Comparison of ENCODE assay signal across 1 cellular context in genomic region chr5:66807743-66808142, GRCh38.
TF ChIP-seq lines count a peak whose summit lies in the region.

No MANE protein-coding gene starts in this region.

TF ChIP-seq in H1, 55 proteins besides CTCF, POLR2A, EP300 and RAD21 (continued from another document):
- TF ChIP-seq RFX5 (IDR thresholded peaks at IDR 0.05; ENCODE audit: borderline replicate concordance, low read depth, low read length) = no peak
